29 cellular contexts compared by ENCODE assay signal in the genomic region with DNA sequence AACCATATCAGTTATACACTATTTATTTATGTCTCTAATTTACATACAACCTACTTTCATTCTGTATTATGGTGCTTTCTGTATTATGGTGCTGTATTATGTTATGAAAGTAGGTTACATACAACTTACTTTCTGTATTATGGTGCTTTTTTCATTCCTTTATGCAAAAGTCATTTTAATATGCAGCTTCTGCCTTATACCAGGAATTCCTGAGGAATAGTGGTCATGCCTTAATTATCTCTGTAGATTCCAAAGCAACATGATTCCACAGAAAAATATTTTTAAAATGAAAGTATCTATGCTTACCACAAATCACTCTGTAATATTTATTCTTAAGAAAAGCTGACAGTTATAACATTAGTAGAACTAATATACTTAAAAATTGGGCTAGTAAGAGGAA.
A peak's percentile ranks its signal among the peaks of the same experiment; 100 is the strongest.
DNase-seq lines count a peak whose midpoint lies in the region; ATAC-seq and TF ChIP-seq lines count a peak whose summit lies in the region.
"Had no signal": no experiment of that assay in that cellular context is flagged by ENCODE, and none has a peak within 500 bp of the region (broad histone marks: within the 10 kb centered on the region; RNA-seq: fewer than 3 reads in every experiment).

No MANE protein-coding gene starts in this region.

- 0 out of 2 replicates have a peak overlapping the region, but pooled peaks have one; percentile 8 for H3K56ac ChIP-seq in IMR-90 (ENCODE audit: extremely low read depth, insufficient read depth, low read length)

- no peaks in the 10 kb centered on the region for H3K27me3 ChIP-seq in AG04450 (ENCODE audit: control insufficient read depth, insufficient read depth, low read length)
- H3K27me3 ChIP-seq in IMR-90 (ENCODE audit: control insufficient read depth, insufficient read depth, low read length): no peaks in the 10 kb centered on the region
- H3K27me3 ChIP-seq in brain microvascular endothelial cell (replicated peaks): no peaks in the 10 kb centered on the region
- H3K27me3 ChIP-seq in prostate gland (replicated peaks; ENCODE audit: insufficient read depth): no peaks in the 10 kb centered on the region
- H3K27me3 ChIP-seq: ascending aorta; BLaER1 treated with 17β-estradiol and CSF1 and Interleukin-3, amounts not matched to agents 10 nM and 100 nM; esophagus squamous epithelium; neutrophil; sigmoid colon; SJCRH30; stomach; tibial artery had no signal

- no peaks in the 10 kb centered on the region for H4K20me1 ChIP-seq in IMR-90 (ENCODE audit: insufficient read depth, low read length)
- H4K20me1 ChIP-seq: BLaER1 treated with 17β-estradiol and CSF1 and Interleukin-3, amounts not matched to agents 10 nM and 100 nM had no signal

- H3K4me1 ChIP-seq in IMR-90 (ENCODE audit: control insufficient read depth, insufficient read depth, low read length): peaks cover 4% of the 10 kb centered on the region
- no peaks in the 10 kb centered on the region for H3K4me1 ChIP-seq in prostate gland (replicated peaks)
- H3K4me1 ChIP-seq: A549; ascending aorta; BLaER1 treated with 17β-estradiol and CSF1 and Interleukin-3, amounts not matched to agents 10 nM and 100 nM; esophagus squamous epithelium; left ventricle myocardium inferior; psoas muscle; sigmoid colon; SJCRH30; stomach; tibial artery had no signal

- peak overlapping the region; percentile 100 for H3K18ac ChIP-seq in IMR-90 (ENCODE audit: low read depth, low read length)

- no peak overlapping the region for H3K4me3 ChIP-seq in AG04450 (ENCODE audit: low read depth, low read length)
- H3K4me3 ChIP-seq in IMR-90 (ENCODE audit: insufficient read depth, low read depth, low read length): no peak overlapping the region
- no peak overlapping the region for H3K4me3 ChIP-seq in brain microvascular endothelial cell (ENCODE audit: low read depth, low read length)
- H3K4me3 ChIP-seq in prostate gland: no peak overlapping the region
- H3K4me3 ChIP-seq: A549; ascending aorta; BLaER1 treated with 17β-estradiol and CSF1 and Interleukin-3, amounts not matched to agents 10 nM and 100 nM; esophagus squamous epithelium; left ventricle myocardium inferior; psoas muscle; sigmoid colon; SJCRH30; stomach; tibial artery had no signal

- peak overlapping the region; percentile 68 for H3K4me2 ChIP-seq in IMR-90 (ENCODE audit: low read depth, low read length)
- H3K4me2 ChIP-seq: A549; BLaER1 treated with 17β-estradiol and CSF1 and Interleukin-3, amounts not matched to agents 10 nM and 100 nM had no signal

- peak overlapping the region; percentile 62 for H3K23ac ChIP-seq in IMR-90 (ENCODE audit: low read depth, low read length)

- 0 out of 2 replicates have a peak, but pooled peaks cover 3% of the 10 kb centered on the region for H3K9me1 ChIP-seq in IMR-90 (ENCODE audit: insufficient read depth, low read length)

- H3K9ac ChIP-seq in IMR-90 (ENCODE audit: low read depth, low read length): no peak overlapping the region
- H3K9ac ChIP-seq: BLaER1 treated with 17β-estradiol and CSF1 and Interleukin-3, amounts not matched to agents 10 nM and 100 nM had no signal

- H4K5ac ChIP-seq in IMR-90 (ENCODE audit: low read depth, low read length): peak overlapping the region; percentile 99

- peak overlapping the region; percentile 99 for H2BK5ac ChIP-seq in IMR-90 (ENCODE audit: low read depth, low read length, poor library complexity, severe bottlenecking)

- POLR2A ChIA-PET in AG04450 (lab: Yijun Ruan, JAX): no interaction called here
- POLR2A ChIA-PET in IMR-90 (lab: Charles Lee; ENCODE audit: unreplicated experiment): no interaction called here

- intact Hi-C loops in IMR-90 (cut with micrococcal nuclease) (no loop called here), prostate gland (cut with DNase I) (no loop called here), sciatic nerve (cut with DNase I) (no loop called here)

- BruUV-seq in IMR-90 (replicated peaks; lab: Mats Ljungman, UMichigan): no TSS peak

- TF ChIP-seq POLR2A in IMR-90 (IDR thresholded peaks at IDR 0.05; ENCODE audit: low read depth, low read length) (no peak), prostate gland (IDR thresholded peaks at IDR 0.05) (no peak)

- H3K9me3 ChIP-seq in AG04450 (ENCODE audit: control insufficient read depth, insufficient read depth, low read length) (peaks cover 14% of the 10 kb centered on the region; the same call in 1 of the 2 replicates), IMR-90 (ENCODE audit: control insufficient read depth, insufficient read depth, low read length) (peaks cover 16% of the 10 kb centered on the region), prostate gland (no peaks in the 10 kb centered on the region)
- H3K9me3 ChIP-seq: neutrophil, psoas muscle, SJCRH30 had no signal

- DNase-seq in AG04450 (ENCODE audit: low read depth, low spot score) (peak; percentile 10), IMR-90 (peak; percentile 74), brain microvascular endothelial cell (no peak), iris pigment epithelial cell (ENCODE audit: low read depth) (peak; percentile 79), prostate gland (ENCODE audit: low spot score) (no peak), sciatic nerve (ENCODE audit: low spot score) (no peak), iPS-NIHi7 (ENCODE audit: extremely low spot score) (no peak), NCI-H510A treated with DMSO at 0.1 percent for 48 hours (lab: John Stamatoyannopoulos, UW) (no peak)
- DNase-seq: activated CD4-positive, alpha-beta T cell treated with anti-CD3 and anti-CD28 coated beads, Interleukin-2, amount 10 ng/mL, durations not matched to agents 7 days and 5 days; cerebellar nuclear complex; DMS153; esophagus squamous epithelium; left ventricle myocardium inferior; NCI-H1048; NCI-H1694; NCI-H446 treated with DMSO at 0.1 percent for 48 hours; psoas muscle; RPMI8226; sigmoid colon; SJCRH30; stimulated activated CD4-positive, alpha-beta T cell treated with anti-CD3 and anti-CD28 coated beads, Interleukin-4, amount 100 ng/mL, for 1 hour; stomach; tibial artery had no signal

- dilution Hi-C loops in IMR-90 (cut with HindIII; ENCODE audit: low sequenced_read_pairs, unreplicated experiment): no loop called here

- peak overlapping the region; percentile 93 for H4K91ac ChIP-seq in IMR-90 (ENCODE audit: insufficient read depth, low read depth, low read length)

- H2AFZ ChIP-seq in IMR-90 (replicated peaks; ENCODE audit: low read length, poor library complexity): peak overlapping the region; percentile 64

- H2AK9ac ChIP-seq in IMR-90 (replicated peaks; ENCODE audit: low read depth, low read length, poor library complexity): peak overlapping the region; percentile 67

- TF ChIP-seq CTCF in AG04450 (IDR thresholded peaks at IDR 0.05; ENCODE audit: low read depth, low read length) (no peak), IMR-90 (conservative IDR thresholded peaks at IDR 0.05; ENCODE audit: low read depth, low read length) (no peak), brain microvascular endothelial cell (IDR thresholded peaks at IDR 0.05; ENCODE audit: low read depth, low read length, missing control alignments) (no peak), prostate gland (IDR thresholded peaks at IDR 0.05) (no peak)

- TF ChIP-seq RAD21 in IMR-90 (IDR thresholded peaks at IDR 0.05; ENCODE audit: low read length): no peak

- peak overlapping the region; percentile 92 for H2BK20ac ChIP-seq in IMR-90 (ENCODE audit: low read depth, low read length)

- ATAC-seq in IMR-90 (ENCODE audit: low read depth): peak; percentile 93
- no peak for ATAC-seq in sciatic nerve
- ATAC-seq: A549; activated naive CD4-positive, alpha-beta T cell treated with anti-CD3 and anti-CD28 coated beads, Interleukin-2, amount 50 U/mL, for 72 hours; HCT116; psoas muscle had no signal

- peak overlapping the region; percentile 93 for H3K14ac ChIP-seq in IMR-90 (replicated peaks; ENCODE audit: low read depth, low read length)

- in situ Hi-C loops in IMR-90 (cut with MboI; ENCODE audit: low sequenced_read_pairs): no loop called here
- in situ Hi-C loops in brain microvascular endothelial cell (cut with HindIII; ENCODE audit: low pct_ligation_motif_present, low sequenced_read_pairs): no loop called here

- H4K8ac ChIP-seq in IMR-90 (ENCODE audit: low read depth in 2 of 2, low read length in 2 of 2): peak overlapping the region; percentile 85 to 87; a peak in 3 of 4 replicates

- CTCF ChIA-PET in AG04450 (lab: Charles Lee) (no interaction called here), IMR-90 (lab: Yijun Ruan, JAX) (no interaction called here)

- H3K27ac ChIP-seq in AG04450 (ENCODE audit: low read depth, low read length) (no peak overlapping the region), IMR-90 (ENCODE audit: insufficient read depth, low read length) (peak overlapping the region; percentile 62), brain microvascular endothelial cell (peak overlapping the region; percentile 29), prostate gland (no peak overlapping the region)
- H3K27ac ChIP-seq: A549; ascending aorta; BLaER1 treated with 17β-estradiol and CSF1 and Interleukin-3, amounts not matched to agents 10 nM and 100 nM; esophagus squamous epithelium; left ventricle myocardium inferior; neutrophil; psoas muscle; sigmoid colon; SJCRH30; stomach; tibial artery had no signal

- no peak overlapping the region; the same call in 1 of the 3 replicates for H2BK15ac ChIP-seq in IMR-90 (ENCODE audit: low read depth, low read length)

- H3K79me1 ChIP-seq in IMR-90 (ENCODE audit: low read depth in 1 of 2, low read length in 2 of 2): no peaks in the 10 kb centered on the region

- peak overlapping the region; percentile 97 for H2BK120ac ChIP-seq in IMR-90 (ENCODE audit: low read depth, low read length)

- H3K4ac ChIP-seq in IMR-90 (ENCODE audit: low read depth, low read length): peak overlapping the region; percentile 97

- peak overlapping the region; percentile 22; the same call in 1 of the 2 replicates for H2AK5ac ChIP-seq in IMR-90 (ENCODE audit: low read depth, low read length)

- H3K36me3 ChIP-seq in IMR-90 (ENCODE audit: control insufficient read depth, insufficient read depth, low read length) (no peaks in the 10 kb centered on the region), brain microvascular endothelial cell (replicated peaks) (no peaks in the 10 kb centered on the region), prostate gland (no peaks in the 10 kb centered on the region)
- H3K36me3 ChIP-seq: ascending aorta; BLaER1 treated with 17β-estradiol and CSF1 and Interleukin-3, amounts not matched to agents 10 nM and 100 nM; esophagus squamous epithelium; left ventricle myocardium inferior; neutrophil; sigmoid colon; SJCRH30; stomach; tibial artery had no signal

TF ChIP-seq in IMR-90, 13 proteins besides CTCF, POLR2A, EP300 and RAD21 (continues in another document):
- TF ChIP-seq SMC3 (IDR thresholded peaks at IDR 0.05; ENCODE audit: low read depth, low read length): no peak
- no peak for TF ChIP-seq MXI1 (IDR thresholded peaks at IDR 0.05; ENCODE audit: borderline replicate concordance, low read depth, low read length)
- no peak for TF ChIP-seq MAFK (IDR thresholded peaks at IDR 0.05; ENCODE audit: low read depth, low read length)
- no peak for TF ChIP-seq BHLHE40 (IDR thresholded peaks at IDR 0.05; ENCODE audit: low read depth, low read length)

Comparison
In these comparisons a context has a peak if more than half of its experiments do, and no peak if none do; other contexts are left out.
1. DNase-seq: peak in AG04450 (single experiment), IMR-90 (single experiment) and iris pigment epithelial cell (single experiment); none in brain microvascular endothelial cell (single experiment), prostate gland (single experiment), sciatic nerve (single experiment), iPS-NIHi7 (single experiment) and NCI-H510A treated with DMSO at 0.1 percent for 48 hours (single experiment).
2. H3K27ac ChIP-seq: peak in IMR-90 (single experiment) and brain microvascular endothelial cell (single experiment); none in AG04450 (single experiment) and prostate gland (0 of 2).